21 cellular contexts compared by ENCODE assay signal in genomic region chr18:66553824-66554223, GRCh38. TPM values are rescaled to one million over a fixed set of nuclear protein-coding genes. Genes with fewer than 3 reads are reported as not detected.
DNase-seq lines count a peak whose midpoint lies in the region; ATAC-seq, FAIRE-seq and TF ChIP-seq lines count a peak whose summit lies in the region.
"Had no signal": no experiment of that assay in that cellular context is flagged by ENCODE, and none has a peak within 500 bp of the region (broad histone marks: within the 10 kb centered on the region; RNA-seq: fewer than 3 reads in every experiment).

No MANE protein-coding gene starts in this region.

- H3K27ac Mint-ChIP-seq in astrocyte (ENCODE audit: unreplicated experiment), result no peak overlapping the region
- H3K27ac Mint-ChIP-seq: CD4-positive, CD25-positive, alpha-beta regulatory T cell; HFFc6; IgD-negative memory B cell had no signal

- DNase-seq in astrocyte (ENCODE audit: low read depth) (peak; percentile 70), epithelial cell of esophagus (ENCODE audit: low read depth) (peak; percentile 51), sciatic nerve (ENCODE audit: low spot score) (no peak), NOMO-1 (lab: John Stamatoyannopoulos, UW; ENCODE audit: unreplicated experiment in 2 of 2) (no peak), retina (no peak), OCI-M2 (lab: John Stamatoyannopoulos, UW; ENCODE audit: unreplicated experiment) (no peak)
- DNase-seq: CD4-positive, CD25-positive, alpha-beta regulatory T cell; GOT3; HFFc6; Kasumi-1; NCI-H1105; NCI-H187; NCI-H345; NCI-H526; OCI-M1 had no signal

- H3K4me1 ChIP-seq in OCI-LY3 (ENCODE audit: low read length) (no peaks in the 10 kb centered on the region), astrocyte (ENCODE audit: insufficient read depth, low read length) (peaks cover 5% of the 10 kb centered on the region)
- H3K4me1 ChIP-seq: SJSA1 had no signal

- peaks cover 7% of the 10 kb centered on the region for H3K4me1 Mint-ChIP-seq in astrocyte (ENCODE audit: low read depth, unreplicated experiment)
- H3K4me1 Mint-ChIP-seq: CD4-positive, CD25-positive, alpha-beta regulatory T cell; IgD-negative memory B cell had no signal

- H4K20me1 ChIP-seq in OCI-LY3 (ENCODE audit: insufficient read depth, low read length) (no peaks in the 10 kb centered on the region), astrocyte (ENCODE audit: insufficient read depth, low read length) (no peaks in the 10 kb centered on the region)

- no peaks in the 10 kb centered on the region for H3K27me3 Mint-ChIP-seq in astrocyte (ENCODE audit: low read depth, unreplicated experiment)
- H3K27me3 Mint-ChIP-seq: CD4-positive, CD25-positive, alpha-beta regulatory T cell; IgD-negative memory B cell had no signal

- no peak for FAIRE-seq in astrocyte (lab: Jason Lieb, UNC)
- FAIRE-seq: HTR-8/SVneo had no signal

- intact Hi-C loops in sciatic nerve (cut with DNase I), result no loop called here

- no peaks in the 10 kb centered on the region for H3K36me3 ChIP-seq in OCI-LY3 (replicated peaks; ENCODE audit: low read depth, low read length)
- no peaks in the 10 kb centered on the region for H3K36me3 ChIP-seq in astrocyte (ENCODE audit: insufficient read depth, low read length)
- H3K36me3 ChIP-seq: SJSA1 had no signal

- H3K9me3 Mint-ChIP-seq in astrocyte (ENCODE audit: unreplicated experiment), result no peaks in the 10 kb centered on the region
- H3K9me3 Mint-ChIP-seq: IgD-negative memory B cell had no signal

- peak; percentile 45 for ATAC-seq in sciatic nerve
- ATAC-seq in HG02678 (IDR thresholded peaks at IDR 0.05; ENCODE audit: unreplicated experiment), result no peak

- H3K4me3 ChIP-seq in OCI-LY3 (ENCODE audit: low read length) (no peak overlapping the region), astrocyte (ENCODE audit: insufficient read depth, low read depth, low read length) (no peak overlapping the region), epithelial cell of esophagus (ENCODE audit: low read length) (no peak overlapping the region)
- H3K4me3 ChIP-seq: SJSA1 had no signal

- no peak overlapping the region for H3K4me3 Mint-ChIP-seq in astrocyte (ENCODE audit: unreplicated experiment)
- H3K4me3 Mint-ChIP-seq: CD4-positive, CD25-positive, alpha-beta regulatory T cell; HFFc6; IgD-negative memory B cell had no signal

- no peak overlapping the region for H3K4me2 ChIP-seq in OCI-LY3 (ENCODE audit: low read length)
- no peak overlapping the region for H3K4me2 ChIP-seq in astrocyte (ENCODE audit: low read length)

- H3K9ac ChIP-seq in OCI-LY3 (ENCODE audit: low read length), result no peak overlapping the region
- no peak overlapping the region for H3K9ac ChIP-seq in astrocyte (ENCODE audit: low read length)

- H3K27me3 ChIP-seq in OCI-LY3 (ENCODE audit: low read depth, low read length), result no peaks in the 10 kb centered on the region
- no peaks in the 10 kb centered on the region for H3K27me3 ChIP-seq in astrocyte (ENCODE audit: insufficient read depth, low read length)
- H3K27me3 ChIP-seq: SJSA1 had no signal

- H3K27ac ChIP-seq in OCI-LY3 (ENCODE audit: low read length) (no peak overlapping the region), astrocyte (ENCODE audit: low read depth, low read length) (no peak overlapping the region)
- H3K27ac ChIP-seq: RWPE1, SJSA1 had no signal

- H3K79me2 ChIP-seq in OCI-LY3 (ENCODE audit: low read length), result no peaks in the 10 kb centered on the region
- H3K79me2 ChIP-seq in astrocyte (ENCODE audit: insufficient read depth, low read length), result no peaks in the 10 kb centered on the region

- H3K36me3 Mint-ChIP-seq in astrocyte (ENCODE audit: low read depth, unreplicated experiment), result no peaks in the 10 kb centered on the region
- H3K36me3 Mint-ChIP-seq: CD4-positive, CD25-positive, alpha-beta regulatory T cell; IgD-negative memory B cell had no signal

- H3K9me3 ChIP-seq in OCI-LY3 (ENCODE audit: insufficient read depth, low read length) (no peaks in the 10 kb centered on the region), astrocyte (ENCODE audit: insufficient read depth, low read depth, low read length) (no peaks in the 10 kb centered on the region)
- H3K9me3 ChIP-seq: SJSA1 had no signal

- H2AFZ ChIP-seq in OCI-LY3 (ENCODE audit: low read depth, low read length) (peak overlapping the region; percentile 3; the same call in 1 of the 2 replicates), astrocyte (ENCODE audit: low read depth, low read length) (no peak overlapping the region)

- TF ChIP-seq CTCF in OCI-LY3 (IDR thresholded peaks at IDR 0.05; ENCODE audit: low read depth, low read length) (no peak), astrocyte (IDR thresholded peaks at IDR 0.05; ENCODE audit: insufficient read depth, low read depth, low read length) (no peak), epithelial cell of esophagus (IDR thresholded peaks at IDR 0.05; ENCODE audit: insufficient read depth, low read depth, low read length, missing control alignments) (no peak)

RNA-seq across cellular contexts. Expression of gene CDH19, which starts 50.1 kb away (rescaled TPM):
- not detected in 2 replicates for total RNA-seq in astrocyte
- total RNA-seq in sciatic nerve, result 160 TPM
- total RNA-seq: CD4-positive, CD25-positive, alpha-beta regulatory T cell; HFFc6; SJSA1 had no signal

Comparison
In these comparisons a context has a peak if more than half of its experiments do, and no peak if none do; other contexts are left out.
1. DNase-seq: peak in astrocyte (single experiment) and epithelial cell of esophagus (single experiment); none in sciatic nerve (single experiment), NOMO-1 (0 of 2), retina (single experiment) and OCI-M2 (single experiment).
2. RNA of gene CDH19, which starts 50.1 kb away (total RNA-seq): 160 TPM in sciatic nerve (single experiment); not detected in astrocyte; every median in the first group is over 100 times any median in the second.